Comparison of ENCODE assay signal across 8 cellular contexts in genomic region chr7:17299477-17299991, GRCh38. TPM values are rescaled to one million over a fixed set of nuclear protein-coding genes. Genes with fewer than 3 reads are reported as not detected.
DNase-seq lines count a peak whose midpoint lies in the region; ATAC-seq and TF ChIP-seq lines count a peak whose summit lies in the region.

No MANE protein-coding gene starts in this region.

- H3K36me3 Mint-ChIP-seq in CD4-positive, alpha-beta T cell (ENCODE audit: low read depth) = peaks cover 11% of the 10 kb centered on the region

- H3K4me3 ChIP-seq in neuron (ENCODE audit: low read length) = peak overlapping the region; percentile 89

- peaks cover 12% of the 10 kb centered on the region for H3K4me1 ChIP-seq in neuron (ENCODE audit: insufficient read depth, low read length)

- ATAC-seq in CD4-positive, alpha-beta T cell (ENCODE audit: poor library complexity) = peak; percentile 6
- ATAC-seq in GM21360 (IDR thresholded peaks at IDR 0.05; ENCODE audit: unreplicated experiment) = peak; percentile 4

- peaks cover 50% of the 10 kb centered on the region for H3K4me1 Mint-ChIP-seq in CD4-positive, alpha-beta T cell (ENCODE audit: low read depth)

- peak overlapping the region; percentile 91 for H3K27ac ChIP-seq in CD4-positive, alpha-beta T cell (ENCODE audit: low read depth, low read length)

- H3K36me3 ChIP-seq in neuron (ENCODE audit: insufficient read depth, low read length) = no peaks in the 10 kb centered on the region

- peak overlapping the region; percentile 88 for H3K27ac Mint-ChIP-seq in CD4-positive, alpha-beta T cell

- intact Hi-C loops in CD4-positive, alpha-beta T cell (cut with DNase I, micrococcal nuclease) = loop anchor here (1.0 to 5.0 kb wide), 6 partner anchors 65 to 652 kb away; partner anchors contain the start of genes ANKMY2 (in 1 of the 2), BZW2 (in 1 of the 2) and SNX13 (in 1 of the 2)

- CTCF ChIA-PET in CD4-positive, alpha-beta T cell (lab: Charles Lee) = interaction anchor here (1.0 to 1.6 kb wide), 2 partner anchors 23 to 161 kb away, joined by 3 read pairs; no protein-coding TSS in a partner anchor

- no peak for TF ChIP-seq CTCF in CD4-positive, alpha-beta T cell (IDR thresholded peaks at IDR 0.05)

- H3K9me3 ChIP-seq in CD4-positive, alpha-beta T cell (ENCODE audit: control insufficient read depth, low read length) = no peaks in the 10 kb centered on the region
- no peaks in the 10 kb centered on the region for H3K9me3 ChIP-seq in neuron (ENCODE audit: low read length)

- no peaks in the 10 kb centered on the region for H3K27me3 ChIP-seq in CD4-positive, alpha-beta T cell (ENCODE audit: control insufficient read depth, insufficient read depth, low read length)
- H3K27me3 ChIP-seq in neuron (ENCODE audit: insufficient read depth, low read length) = no peaks in the 10 kb centered on the region

- H3K27me3 Mint-ChIP-seq in CD4-positive, alpha-beta T cell = no peaks in the 10 kb centered on the region

- peak in 1 of 10 experiments; percentile 14 for DNase-seq in CD4-positive, alpha-beta T cell
- DNase-seq in KG1 (lab: John Stamatoyannopoulos, UW) = peak; percentile 38
- DNase-seq in activated CD4-positive, alpha-beta T cell treated with anti-CD3 and anti-CD28 coated beads, Interleukin-2, amount 50 U/mL, for 48 hours = peak; percentile 12 to 29
- peak; percentile 48 for DNase-seq in fibroblast of peridontal ligament (ENCODE audit: extremely low read depth)
- no peak for DNase-seq in GDM1 (lab: John Stamatoyannopoulos, UW)
- DNase-seq in SKM-1 (lab: John Stamatoyannopoulos, UW; ENCODE audit: unreplicated experiment) = no peak

- peak overlapping the region; percentile 81 for H2AFZ ChIP-seq in neuron (ENCODE audit: low read depth, low read length)

- peaks cover 3% of the 10 kb centered on the region for H3K9me3 Mint-ChIP-seq in CD4-positive, alpha-beta T cell

- POLR2A ChIA-PET in CD4-positive, alpha-beta T cell (lab: Charles Lee) = interaction anchor here (0.5 to 1.5 kb wide), 6 partner anchors 12 to 235 kb away, joined by 3 to 6 read pairs (median 4); no protein-coding TSS in a partner anchor

- peak overlapping the region; percentile 97 for H3K4me3 Mint-ChIP-seq in CD4-positive, alpha-beta T cell

RNA-seq across cellular contexts. Expression of gene AHR, which starts 1.1 kb away (rescaled TPM):
- 10 to 100 TPM; 95.2 to 95.7 TPM for total RNA-seq in CD4-positive, alpha-beta T cell

Comparison
In these comparisons a context has a peak if more than half of its experiments do, and no peak if none do; other contexts are left out.
1. DNase-seq: peak in KG1 (single experiment), activated CD4-positive, alpha-beta T cell treated with anti-CD3 and anti-CD28 coated beads, Interleukin-2, amount 50 U/mL, for 48 hours (2 of 2) and fibroblast of peridontal ligament (single experiment); none in GDM1 (single experiment) and SKM-1 (single experiment).